In genomic region chr4:148044889-148045352, GRCh38 we compare ENCODE assay signal across 8 cellular contexts.
DNase-seq lines count a peak whose midpoint lies in the region; ATAC-seq, FAIRE-seq and TF ChIP-seq lines count a peak whose summit lies in the region.

No MANE protein-coding gene starts in this region.

- H3K79me2 ChIP-seq in OCI-LY1 (ENCODE audit: insufficient read depth, low read length) (no peaks in the 10 kb centered on the region), HepG2 (ENCODE audit: insufficient read depth, low read length) (no peaks in the 10 kb centered on the region)

- FAIRE-seq in HepG2 (lab: Jason Lieb, UNC) (no peak), H54 (lab: Jason Lieb, UNC) (no peak)

- POLR2A ChIA-PET in HepG2 (lab: Yijun Ruan, JAX) = no interaction called here

- H3K36me3 ChIP-seq in OCI-LY1 (ENCODE audit: insufficient read depth, low read length) (no peaks in the 10 kb centered on the region), HepG2 (replicated peaks in 1 of 2; ENCODE audit: control insufficient read depth in 1 of 2, insufficient read depth in 2 of 2, low read length in 2 of 2) (no peaks in the 10 kb centered on the region)

- H3F3A ChIP-seq in OCI-LY1 (ENCODE audit: insufficient read depth, low read length) = no peaks in the 10 kb centered on the region

- H2AFZ ChIP-seq in OCI-LY1 (ENCODE audit: low read length) = no peak overlapping the region
- H2AFZ ChIP-seq in HepG2 (ENCODE audit: low read length) = no peak overlapping the region

- peaks cover 8% of the 10 kb centered on the region for H3K36me3 Mint-ChIP-seq in activated T-helper 2 cell treated with anti-CD3 and anti-CD28 coated beads, Interferon-gamma antibody, Interleukin-2, Interleukin-4, amounts not matched to agents 10 μg/mL and 5 μg/mL and 100 μg/mL, durations not matched to agents 14 hours and 24 hours and 36 hours (ENCODE audit: low read depth)

- no peaks in the 10 kb centered on the region for H3K9me3 ChIP-seq in OCI-LY1 (ENCODE audit: low read length)
- H3K9me3 ChIP-seq in HepG2 (ENCODE audit: low read length) = no peaks in the 10 kb centered on the region

- H3K4me3 ChIP-seq in OCI-LY1 (ENCODE audit: low read depth, low read length, poor library complexity, severe bottlenecking) (no peak overlapping the region), HepG2 (replicated peaks in 1 of 3; ENCODE audit: insufficient read depth in 1 of 3, low read depth in 2 of 3, low read length in 3 of 3) (no peak overlapping the region)

- H3K4me3 Mint-ChIP-seq in activated T-helper 2 cell treated with anti-CD3 and anti-CD28 coated beads, Interferon-gamma antibody, Interleukin-2, Interleukin-4, amounts not matched to agents 10 μg/mL and 5 μg/mL and 100 μg/mL, durations not matched to agents 14 hours and 24 hours and 36 hours (ENCODE audit: low read depth) = no peak overlapping the region

- peak overlapping the region; percentile 45; the same call in 1 of the 2 replicates for H3K4me2 ChIP-seq in OCI-LY1 (ENCODE audit: low read length)
- no peak overlapping the region for H3K4me2 ChIP-seq in HepG2 (ENCODE audit: low read depth, low read length)

- peak overlapping the region; percentile 66 for H3K27ac ChIP-seq in OCI-LY1 (ENCODE audit: low read depth, low read length, poor library complexity, severe bottlenecking)
- no peak overlapping the region for H3K27ac ChIP-seq in HepG2 (ENCODE audit: extremely low read length, insufficient read depth, low read length)

- H3K4me1 ChIP-seq in OCI-LY1 (ENCODE audit: insufficient read depth, low read length, severe bottlenecking) = peaks cover 61% of the 10 kb centered on the region
- H3K4me1 ChIP-seq in HepG2 (ENCODE audit: insufficient read depth, low read length) = no peaks in the 10 kb centered on the region

- no peaks in the 10 kb centered on the region for H3K9me2 ChIP-seq in OCI-LY1 (ENCODE audit: low read depth, low read length)

- H3K27ac Mint-ChIP-seq in activated T-helper 2 cell treated with anti-CD3 and anti-CD28 coated beads, Interferon-gamma antibody, Interleukin-2, Interleukin-4, amounts not matched to agents 10 μg/mL and 5 μg/mL and 100 μg/mL, durations not matched to agents 14 hours and 24 hours and 36 hours = no peak overlapping the region

- H4K20me1 ChIP-seq in OCI-LY1 (ENCODE audit: insufficient read depth, low read length) = no peaks in the 10 kb centered on the region
- no peaks in the 10 kb centered on the region for H4K20me1 ChIP-seq in HepG2 (ENCODE audit: insufficient read depth, low read length)

- DNase-seq in HepG2 (ENCODE audit: low spot score) (peak; percentile 3), NCI-H1048 (lab: John Stamatoyannopoulos, UW) (no peak), H54 (ENCODE audit: insufficient read length, low spot score) (no peak)
- no peak for DNase-seq in activated T-helper 2 cell treated with anti-CD3 and anti-CD28 coated beads, Interferon-gamma antibody, Interleukin-2, Interleukin-4, amounts not matched to agents 10 μg/mL and 5 μg/mL and 100 μg/mL, durations not matched to agents 14 hours and 24 hours and 36 hours (ENCODE audit: low spot score)
- no peak for DNase-seq in activated CD4-positive, alpha-beta T cell treated with anti-CD3 and anti-CD28 coated beads, Interleukin-2, amount 50 U/mL, for 4 hours

- CTCF ChIA-PET in HepG2 (lab: Yijun Ruan, JAX; ENCODE audit: low intra/inter-chr PET ratio, low total read pairs) = no interaction called here

- BruUV-seq in HepG2 (replicated peaks; lab: Mats Ljungman, UMichigan) = no TSS peak

- ATAC-seq in GM18511 (IDR thresholded peaks at IDR 0.05; ENCODE audit: unreplicated experiment) (peak; percentile 99), HG02588 (IDR thresholded peaks at IDR 0.05; ENCODE audit: unreplicated experiment) (peak; percentile 92), HepG2 (peak; percentile 80)

- H3K9me3 Mint-ChIP-seq in activated T-helper 2 cell treated with anti-CD3 and anti-CD28 coated beads, Interferon-gamma antibody, Interleukin-2, Interleukin-4, amounts not matched to agents 10 μg/mL and 5 μg/mL and 100 μg/mL, durations not matched to agents 14 hours and 24 hours and 36 hours = no peaks in the 10 kb centered on the region

- TF ChIP-seq CTCF in OCI-LY1 (IDR thresholded peaks at IDR 0.05; ENCODE audit: low read length) = peak; percentile 43
- TF ChIP-seq CTCF in HepG2 (CRISPR knock-in tag; IDR thresholded peaks at IDR 0.05) = peak; percentile 35

- intact Hi-C loops in HepG2 (cut with micrococcal nuclease; ENCODE audit: unreplicated experiment) = loop anchor here (5.0 kb wide), 1 partner anchor 372 kb away; no protein-coding TSS in a partner anchor
- intact Hi-C loops in activated T-helper 2 cell treated with anti-CD3 and anti-CD28 coated beads, Interferon-gamma antibody, Interleukin-2, Interleukin-4, amounts not matched to agents 10 μg/mL and 5 μg/mL and 100 μg/mL, durations not matched to agents 14 hours and 24 hours and 36 hours (cut with micrococcal nuclease) = no loop called here

- no peak overlapping the region for H3K9ac ChIP-seq in OCI-LY1 (ENCODE audit: low read length)
- H3K9ac ChIP-seq in HepG2 (ENCODE audit: insufficient read depth, low read depth, low read length) = no peak overlapping the region

- peaks cover 2% of the 10 kb centered on the region for H3K4me1 Mint-ChIP-seq in activated T-helper 2 cell treated with anti-CD3 and anti-CD28 coated beads, Interferon-gamma antibody, Interleukin-2, Interleukin-4, amounts not matched to agents 10 μg/mL and 5 μg/mL and 100 μg/mL, durations not matched to agents 14 hours and 24 hours and 36 hours (ENCODE audit: low read depth)

- in situ Hi-C loops in HepG2 (cut with HindIII; ENCODE audit: extremely low pct_ligation_motif_present, low pct_unique_long_range_greater_than_20kb) = no loop called here

- H3K27me3 Mint-ChIP-seq in activated T-helper 2 cell treated with anti-CD3 and anti-CD28 coated beads, Interferon-gamma antibody, Interleukin-2, Interleukin-4, amounts not matched to agents 10 μg/mL and 5 μg/mL and 100 μg/mL, durations not matched to agents 14 hours and 24 hours and 36 hours (ENCODE audit: low read depth) = no peaks in the 10 kb centered on the region

- no peak for TF ChIP-seq RAD21 in HepG2 (CRISPR knock-in tag; IDR thresholded peaks at IDR 0.05)

- no peak for TF ChIP-seq POLR2A in HepG2 (IDR thresholded peaks at IDR 0.05; ENCODE audit: insufficient read depth in 1 of 2, low read depth in 2 of 2, low read length in 2 of 2)
- TF ChIP-seq POLR2A in H54 (IDR thresholded peaks at IDR 0.05; ENCODE audit: low read depth, low read length) = no peak

- WGBS in HepG2 (ENCODE audit: low lambda C conversion rate) = 52% methylated on average over 5 of the region's 5 CpGs

- TF ChIP-seq EP300 in HepG2 (IDR thresholded peaks at IDR 0.05; ENCODE audit: low read depth in 2 of 2, low read length in 2 of 2) = no peak
- no peak for TF ChIP-seq EP300 in HepG2 (CRISPR knock-in tag; IDR thresholded peaks at IDR 0.05; ENCODE audit: borderline replicate concordance)

- no peaks in the 10 kb centered on the region for H3K27me3 ChIP-seq in OCI-LY1 (ENCODE audit: insufficient read depth, low read length)
- no peaks in the 10 kb centered on the region for H3K27me3 ChIP-seq in HepG2 (ENCODE audit: control insufficient read depth in 1 of 2, insufficient read depth in 2 of 2, low read length in 2 of 2)

TF ChIP-seq in HepG2, 621 proteins besides CTCF, POLR2A, EP300 and RAD21:
- no peak for TF ChIP-seq ZNF414 (CRISPR knock-in tag; IDR thresholded peaks at IDR 0.05)
- peak; percentile 54 for TF ChIP-seq STAG1 (CRISPR knock-in tag; IDR thresholded peaks at IDR 0.05)
